13 cellular contexts compared by ENCODE assay signal in the genomic region with DNA sequence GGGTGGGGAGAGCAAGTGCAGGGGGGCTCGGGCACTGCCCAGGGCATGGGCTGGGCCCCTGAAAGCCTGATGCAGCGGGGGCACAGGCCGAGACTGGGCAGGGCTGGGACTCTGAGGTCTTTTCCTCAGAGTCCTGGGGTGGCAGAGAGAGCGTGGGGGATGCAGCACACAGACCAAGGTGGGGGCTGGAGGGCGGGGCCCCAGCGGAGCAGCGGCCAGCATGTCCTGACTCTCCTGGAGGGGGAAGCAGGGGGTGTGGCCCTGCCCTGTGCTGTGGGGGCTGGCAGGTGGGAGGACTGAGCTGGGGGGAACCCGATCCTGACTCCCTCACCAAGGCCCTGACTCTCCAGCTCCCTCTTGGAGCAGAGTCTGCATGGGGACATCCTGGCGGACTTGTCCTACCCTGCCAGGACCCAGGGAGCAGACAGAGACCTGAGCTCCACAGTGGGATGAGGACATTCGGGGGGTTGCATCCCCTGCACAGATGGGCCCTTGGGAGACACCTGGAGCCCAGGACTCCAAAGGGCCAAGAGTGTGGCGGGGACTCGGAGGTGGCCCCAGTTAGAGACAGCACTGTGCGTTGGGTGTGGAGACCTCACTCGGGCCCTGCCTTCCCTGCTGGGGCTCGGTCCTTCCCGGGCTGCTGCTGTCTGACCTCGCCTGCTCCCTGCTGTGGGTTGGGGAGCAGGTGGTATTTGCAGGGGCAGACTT.
A peak's percentile ranks its signal among the peaks of the same experiment; 100 is the strongest.
DNase-seq lines count a peak whose midpoint lies in the region; ATAC-seq and TF ChIP-seq lines count a peak whose summit lies in the region.
"Had no signal": no experiment of that assay in that cellular context is flagged by ENCODE, and none has a peak within 500 bp of the region (broad histone marks: within the 10 kb centered on the region; RNA-seq: fewer than 3 reads in every experiment).

No MANE protein-coding gene starts in this region.

- DNase-seq in activated T-cell treated with anti-CD3 and anti-CD28 coated beads, Interleukin-2, amount 50 U/mL, for 4 hours, result peak; percentile 2
- no peak for DNase-seq in activated T-cell treated with anti-CD3 and anti-CD28 coated beads for 4 hours
- DNase-seq in activated T-helper 2 cell treated with anti-CD3 and anti-CD28 coated beads, Interferon-gamma antibody, Interleukin-2, Interleukin-4, amounts not matched to agents 10 μg/mL and 5 μg/mL and 100 μg/mL, durations not matched to agents 14 hours and 24 hours and 36 hours (ENCODE audit: low spot score), result peak; percentile 5
- DNase-seq in stimulated activated naive B cell treated with anti-CD40 and anti-IgM and Interleukin-4, amounts not matched to agents 10 μg/mL and 1 μg/mL and 100 μg/mL, for 72 hours, result no peak
- DNase-seq: activated CD4-positive, alpha-beta T cell treated with anti-CD3 and anti-CD28 coated beads, Interleukin-2, amount 50 U/mL, for 1 hour; GDM1; glutamatergic neuron; MV-4-11; nucleus accumbens had no signal

- H3K9me3 Mint-ChIP-seq in activated T-cell treated with anti-CD3 and anti-CD28 coated beads, Interleukin-2, amount 50 U/mL, for 4 hours, result no peaks in the 10 kb centered on the region
- no peaks in the 10 kb centered on the region for H3K9me3 Mint-ChIP-seq in activated T-helper 2 cell treated with anti-CD3 and anti-CD28 coated beads, Interferon-gamma antibody, Interleukin-2, Interleukin-4, amounts not matched to agents 10 μg/mL and 5 μg/mL and 100 μg/mL, durations not matched to agents 14 hours and 24 hours and 36 hours
- H3K9me3 Mint-ChIP-seq in stimulated activated naive B cell treated with anti-CD40 and anti-IgM and Interleukin-4, amounts not matched to agents 10 μg/mL and 1 μg/mL and 100 μg/mL, for 72 hours, result peaks cover 1 to 3% of the 10 kb centered on the region in 2 donors

- H3K4me3 Mint-ChIP-seq in activated T-cell treated with anti-CD3 and anti-CD28 coated beads, Interleukin-2, amount 50 U/mL, for 4 hours, result no peak overlapping the region
- H3K4me3 Mint-ChIP-seq in activated T-helper 2 cell treated with anti-CD3 and anti-CD28 coated beads, Interferon-gamma antibody, Interleukin-2, Interleukin-4, amounts not matched to agents 10 μg/mL and 5 μg/mL and 100 μg/mL, durations not matched to agents 14 hours and 24 hours and 36 hours (ENCODE audit: low read depth), result no peak overlapping the region
- peak overlapping the region; percentile 93 to 98 for H3K4me3 Mint-ChIP-seq in stimulated activated naive B cell treated with anti-CD40 and anti-IgM and Interleukin-4, amounts not matched to agents 10 μg/mL and 1 μg/mL and 100 μg/mL, for 72 hours

- no peak overlapping the region for H3K27ac Mint-ChIP-seq in activated T-helper 2 cell treated with anti-CD3 and anti-CD28 coated beads, Interferon-gamma antibody, Interleukin-2, Interleukin-4, amounts not matched to agents 10 μg/mL and 5 μg/mL and 100 μg/mL, durations not matched to agents 14 hours and 24 hours and 36 hours
- peak overlapping the region; percentile 100 for H3K27ac Mint-ChIP-seq in stimulated activated naive B cell treated with anti-CD40 and anti-IgM and Interleukin-4, amounts not matched to agents 10 μg/mL and 1 μg/mL and 100 μg/mL, for 72 hours

- no peaks in the 10 kb centered on the region for H3K36me3 Mint-ChIP-seq in activated T-cell treated with anti-CD3 and anti-CD28 coated beads, Interleukin-2, amount 50 U/mL, for 4 hours (ENCODE audit: insufficient read depth)
- no peaks in the 10 kb centered on the region for H3K36me3 Mint-ChIP-seq in activated T-helper 2 cell treated with anti-CD3 and anti-CD28 coated beads, Interferon-gamma antibody, Interleukin-2, Interleukin-4, amounts not matched to agents 10 μg/mL and 5 μg/mL and 100 μg/mL, durations not matched to agents 14 hours and 24 hours and 36 hours (ENCODE audit: low read depth)
- H3K36me3 Mint-ChIP-seq in stimulated activated naive B cell treated with anti-CD40 and anti-IgM and Interleukin-4, amounts not matched to agents 10 μg/mL and 1 μg/mL and 100 μg/mL, for 72 hours, result peaks cover 77 to 86% of the 10 kb centered on the region in 2 donors

- no peaks in the 10 kb centered on the region for H3K27me3 Mint-ChIP-seq in activated T-cell treated with anti-CD3 and anti-CD28 coated beads, Interleukin-2, amount 50 U/mL, for 4 hours (ENCODE audit: low read depth)
- H3K27me3 Mint-ChIP-seq in activated T-helper 2 cell treated with anti-CD3 and anti-CD28 coated beads, Interferon-gamma antibody, Interleukin-2, Interleukin-4, amounts not matched to agents 10 μg/mL and 5 μg/mL and 100 μg/mL, durations not matched to agents 14 hours and 24 hours and 36 hours (ENCODE audit: low read depth), result peaks cover 3% of the 10 kb centered on the region
- peaks cover 0 to 7% of the 10 kb centered on the region in 2 donors for H3K27me3 Mint-ChIP-seq in stimulated activated naive B cell treated with anti-CD40 and anti-IgM and Interleukin-4, amounts not matched to agents 10 μg/mL and 1 μg/mL and 100 μg/mL, for 72 hours

- in situ Hi-C loops in GM18951 (cut with MboI; ENCODE audit: low sequenced_read_pairs, unreplicated experiment), result loop anchor here (5.0 kb wide), 1 partner anchor 45 kb away; no protein-coding TSS in a partner anchor

- intact Hi-C loops in activated T-helper 2 cell treated with anti-CD3 and anti-CD28 coated beads, Interferon-gamma antibody, Interleukin-2, Interleukin-4, amounts not matched to agents 10 μg/mL and 5 μg/mL and 100 μg/mL, durations not matched to agents 14 hours and 24 hours and 36 hours (cut with micrococcal nuclease), result no loop called here

- peak; percentile 60 for TF ChIP-seq POLR2A in GM18951 (IDR thresholded peaks at IDR 0.05; ENCODE audit: extremely low read depth, insufficient read depth, insufficient read length)

- no peak for ATAC-seq in activated T-cell treated with anti-CD3 and anti-CD28 coated beads, Interleukin-2, amount 50 U/mL, for 4 hours
- peak; percentile 19 for ATAC-seq in stimulated activated naive B cell treated with anti-CD40 and anti-IgM and Interleukin-4, amounts not matched to agents 10 μg/mL and 1 μg/mL and 100 μg/mL, for 72 hours (replicated peaks)
- ATAC-seq in GM21526 (IDR thresholded peaks at IDR 0.05; ENCODE audit: low FRiP score, unreplicated experiment) (no peak), GM21717 (IDR thresholded peaks at IDR 0.05; ENCODE audit: unreplicated experiment) (no peak), HG03571 (IDR thresholded peaks at IDR 0.05; ENCODE audit: unreplicated experiment) (no peak)

- peaks cover 5% of the 10 kb centered on the region for H3K4me1 Mint-ChIP-seq in activated T-cell treated with anti-CD3 and anti-CD28 coated beads, Interleukin-2, amount 50 U/mL, for 4 hours (ENCODE audit: low read depth)
- H3K4me1 Mint-ChIP-seq in activated T-helper 2 cell treated with anti-CD3 and anti-CD28 coated beads, Interferon-gamma antibody, Interleukin-2, Interleukin-4, amounts not matched to agents 10 μg/mL and 5 μg/mL and 100 μg/mL, durations not matched to agents 14 hours and 24 hours and 36 hours (ENCODE audit: low read depth), result peaks cover 2% of the 10 kb centered on the region
- H3K4me1 Mint-ChIP-seq in stimulated activated naive B cell treated with anti-CD40 and anti-IgM and Interleukin-4, amounts not matched to agents 10 μg/mL and 1 μg/mL and 100 μg/mL, for 72 hours, result peaks cover 56 to 91% of the 10 kb centered on the region in 2 donors

Comparison
In these comparisons a context has a peak if more than half of its experiments do, and no peak if none do; other contexts are left out.
1. DNase-seq: peak in activated T-cell treated with anti-CD3 and anti-CD28 coated beads, Interleukin-2, amount 50 U/mL, for 4 hours (single experiment) and activated T-helper 2 cell treated with anti-CD3 and anti-CD28 coated beads, Interferon-gamma antibody, Interleukin-2, Interleukin-4, amounts not matched to agents 10 μg/mL and 5 μg/mL and 100 μg/mL, durations not matched to agents 14 hours and 24 hours and 36 hours (single experiment); none in activated T-cell treated with anti-CD3 and anti-CD28 coated beads for 4 hours (single experiment) and stimulated activated naive B cell treated with anti-CD40 and anti-IgM and Interleukin-4, amounts not matched to agents 10 μg/mL and 1 μg/mL and 100 μg/mL, for 72 hours (single experiment).
2. ATAC-seq: peak in stimulated activated naive B cell treated with anti-CD40 and anti-IgM and Interleukin-4, amounts not matched to agents 10 μg/mL and 1 μg/mL and 100 μg/mL, for 72 hours (2 of 2); none in activated T-cell treated with anti-CD3 and anti-CD28 coated beads, Interleukin-2, amount 50 U/mL, for 4 hours (0 of 2), GM21526 (single experiment), GM21717 (single experiment) and HG03571 (single experiment).
3. H3K4me3 Mint-ChIP-seq: peak in stimulated activated naive B cell treated with anti-CD40 and anti-IgM and Interleukin-4, amounts not matched to agents 10 μg/mL and 1 μg/mL and 100 μg/mL, for 72 hours (2 of 2); none in activated T-cell treated with anti-CD3 and anti-CD28 coated beads, Interleukin-2, amount 50 U/mL, for 4 hours (single experiment) and activated T-helper 2 cell treated with anti-CD3 and anti-CD28 coated beads, Interferon-gamma antibody, Interleukin-2, Interleukin-4, amounts not matched to agents 10 μg/mL and 5 μg/mL and 100 μg/mL, durations not matched to agents 14 hours and 24 hours and 36 hours (single experiment).